ENCODE assay signal across 1 cellular context in the genomic region with DNA sequence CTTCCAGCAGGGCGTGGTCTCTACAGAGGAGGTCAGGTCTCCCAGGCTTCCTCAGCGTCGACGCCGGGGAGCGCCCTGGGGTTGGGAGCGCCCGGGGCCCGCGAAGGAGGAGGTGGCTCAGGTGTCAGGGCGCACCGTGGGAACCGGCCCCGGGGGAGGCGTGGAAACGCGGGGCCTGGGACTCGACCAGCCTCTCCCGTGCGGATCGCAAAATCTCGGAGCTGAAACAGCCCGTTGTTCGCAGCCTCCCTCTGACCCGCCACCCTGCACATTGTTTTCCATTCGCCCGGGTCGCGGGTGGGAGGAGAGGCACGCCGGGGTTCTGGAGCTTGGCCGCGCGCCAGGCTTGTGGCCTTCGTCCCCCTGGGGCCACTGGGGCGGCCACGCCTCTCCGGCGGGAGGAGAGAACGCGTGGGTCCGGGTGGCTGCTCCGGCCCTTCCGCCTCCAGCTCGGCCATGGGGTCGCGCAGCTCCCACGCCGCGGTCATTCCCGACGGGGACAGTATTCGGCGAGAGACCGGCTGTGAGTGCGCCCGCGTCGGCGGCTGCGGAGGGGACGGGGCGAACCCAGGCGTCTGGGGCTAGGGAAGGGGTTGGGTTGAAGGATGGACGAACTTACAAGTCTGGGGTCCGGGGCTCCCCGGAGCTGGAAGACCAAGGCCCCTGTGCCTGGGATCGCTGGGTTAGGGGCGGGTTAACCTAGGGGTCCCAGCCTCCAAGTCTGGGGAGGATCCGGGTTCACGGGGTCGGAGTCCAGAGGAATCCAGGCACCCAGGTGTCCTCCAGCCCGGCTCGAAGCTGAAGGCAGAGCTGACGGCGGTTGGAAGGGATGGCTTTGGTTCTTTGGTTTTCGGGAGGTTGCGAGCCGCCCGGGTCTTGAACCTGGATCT.
TF ChIP-seq lines count a peak whose summit lies in the region.

A gene (plus strand): TSS at position 433 of the 890 bp plus-strand sequence. CDS start 24 bp downstream, at position 457.

TF ChIP-seq in HepG2, 621 proteins besides CTCF, POLR2A, EP300 and RAD21 (continued from another document and continues in another):
- TF ChIP-seq RBAK (CRISPR knock-in tag; IDR thresholded peaks at IDR 0.05) (no peak), HNRNPK (IDR thresholded peaks at IDR 0.05; ENCODE audit: low read depth, low read length, poor library complexity, severe bottlenecking) (peak; percentile 71), NCOA1 (CRISPR knock-in tag; IDR thresholded peaks at IDR 0.05) (peak; percentile 73; the same call in 1 of the 2 replicates), ZNF543 (CRISPR knock-in tag; IDR thresholded peaks at IDR 0.05) (no peak), LCORL (IDR thresholded peaks at IDR 0.05) (no peak), LCORL (CRISPR knock-in tag; IDR thresholded peaks at IDR 0.05) (no peak), ZBTB1 (CRISPR knock-in tag; IDR thresholded peaks at IDR 0.05; ENCODE audit: borderline replicate concordance) (no peak), ZZZ3 (CRISPR knock-in tag; IDR thresholded peaks at IDR 0.05; ENCODE audit: borderline replicate concordance) (no peak), ZNF577 (CRISPR knock-in tag; IDR thresholded peaks at IDR 0.05; ENCODE audit: borderline replicate concordance, low read depth) (no peak), MZF1 (CRISPR knock-in tag; IDR thresholded peaks at IDR 0.05; ENCODE audit: borderline replicate concordance) (no peak), TBX3 (IDR thresholded peaks at IDR 0.05; ENCODE audit: borderline replicate concordance) (no peak), MIER2 (CRISPR knock-in tag; IDR thresholded peaks at IDR 0.05) (no peak), ELF4 (CRISPR knock-in tag; IDR thresholded peaks at IDR 0.05; ENCODE audit: borderline replicate concordance) (no peak), HOXA3 (CRISPR knock-in tag; IDR thresholded peaks at IDR 0.05) (peak; percentile 40; the same call in 1 of the 2 replicates), ZNF7 (CRISPR knock-in tag; IDR thresholded peaks at IDR 0.05) (no peak), ZFAT (CRISPR knock-in tag; conservative IDR thresholded peaks at IDR 0.05) (no peak), BORCS8-MEF2B (CRISPR knock-in tag; IDR thresholded peaks at IDR 0.05) (0 out of 2 replicates have a peak, but pooled peaks have one; percentile 30), ZNF660 (CRISPR knock-in tag; IDR thresholded peaks at IDR 0.05; ENCODE audit: borderline replicate concordance, low read depth) (no peak), KMT2B (CRISPR knock-in tag; IDR thresholded peaks at IDR 0.05) (no peak), DNMT1 (CRISPR knock-in tag; IDR thresholded peaks at IDR 0.05) (no peak), ZNF670 (CRISPR knock-in tag; IDR thresholded peaks at IDR 0.05; ENCODE audit: borderline replicate concordance) (no peak), ZNF674 (CRISPR knock-in tag; IDR thresholded peaks at IDR 0.05; ENCODE audit: low read depth) (no peak), TCF12 (IDR thresholded peaks at IDR 0.05) (no peak), TCF12 (CRISPR knock-in tag; IDR thresholded peaks at IDR 0.05) (0 out of 2 replicates have a peak, but pooled peaks have one; percentile 30), CCAR2 (optimal IDR thresholded peaks at IDR 0.05; ENCODE audit: low read depth, low read length) (no peak), ZNF547 (CRISPR knock-in tag; IDR thresholded peaks at IDR 0.05) (no peak), FOXA1 (IDR thresholded peaks at IDR 0.05) (no peak), FOXA1 (CRISPR knock-in tag; IDR thresholded peaks at IDR 0.05) (no peak), ATAD3A (CRISPR knock-in tag; IDR thresholded peaks at IDR 0.05) (no peak), ZSCAN21 (CRISPR knock-in tag; IDR thresholded peaks at IDR 0.05; ENCODE audit: borderline replicate concordance) (0 out of 2 replicates have a peak, but pooled peaks have one; percentile 37), ZNF768 (CRISPR knock-in tag; IDR thresholded peaks at IDR 0.05) (no peak; the same call in 1 of the 2 replicates), TBX2 (CRISPR knock-in tag; IDR thresholded peaks at IDR 0.05; ENCODE audit: borderline replicate concordance) (peak; percentile 33; the same call in 1 of the 2 replicates), SNAI1 (CRISPR knock-in tag; IDR thresholded peaks at IDR 0.05; ENCODE audit: borderline replicate concordance) (no peak), ZNF496 (CRISPR knock-in tag; IDR thresholded peaks at IDR 0.05; ENCODE audit: insufficient replicate concordance) (no peak), KDM5B (CRISPR knock-in tag; IDR thresholded peaks at IDR 0.05; ENCODE audit: borderline replicate concordance) (peak; percentile 60), ZNF724P (CRISPR knock-in tag; IDR thresholded peaks at IDR 0.05; ENCODE audit: borderline replicate concordance) (peak; percentile 20; the same call in 1 of the 2 replicates)
- TF ChIP-seq, protein P1, sequence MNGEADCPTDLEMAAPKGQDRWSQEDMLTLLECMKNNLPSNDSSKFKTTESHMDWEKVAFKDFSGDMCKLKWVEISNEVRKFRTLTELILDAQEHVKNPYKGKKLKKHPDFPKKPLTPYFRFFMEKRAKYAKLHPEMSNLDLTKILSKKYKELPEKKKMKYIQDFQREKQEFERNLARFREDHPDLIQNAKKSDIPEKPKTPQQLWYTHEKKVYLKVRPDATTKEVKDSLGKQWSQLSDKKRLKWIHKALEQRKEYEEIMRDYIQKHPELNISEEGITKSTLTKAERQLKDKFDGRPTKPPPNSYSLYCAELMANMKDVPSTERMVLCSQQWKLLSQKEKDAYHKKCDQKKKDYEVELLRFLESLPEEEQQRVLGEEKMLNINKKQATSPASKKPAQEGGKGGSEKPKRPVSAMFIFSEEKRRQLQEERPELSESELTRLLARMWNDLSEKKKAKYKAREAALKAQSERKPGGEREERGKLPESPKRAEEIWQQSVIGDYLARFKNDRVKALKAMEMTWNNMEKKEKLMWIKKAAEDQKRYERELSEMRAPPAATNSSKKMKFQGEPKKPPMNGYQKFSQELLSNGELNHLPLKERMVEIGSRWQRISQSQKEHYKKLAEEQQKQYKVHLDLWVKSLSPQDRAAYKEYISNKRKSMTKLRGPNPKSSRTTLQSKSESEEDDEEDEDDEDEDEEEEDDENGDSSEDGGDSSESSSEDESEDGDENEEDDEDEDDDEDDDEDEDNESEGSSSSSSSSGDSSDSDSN (CRISPR knock-in tag; IDR thresholded peaks at IDR 0.05), result peak; percentile 54; the same call in 1 of the 2 replicates
- TF ChIP-seq, protein P2, sequence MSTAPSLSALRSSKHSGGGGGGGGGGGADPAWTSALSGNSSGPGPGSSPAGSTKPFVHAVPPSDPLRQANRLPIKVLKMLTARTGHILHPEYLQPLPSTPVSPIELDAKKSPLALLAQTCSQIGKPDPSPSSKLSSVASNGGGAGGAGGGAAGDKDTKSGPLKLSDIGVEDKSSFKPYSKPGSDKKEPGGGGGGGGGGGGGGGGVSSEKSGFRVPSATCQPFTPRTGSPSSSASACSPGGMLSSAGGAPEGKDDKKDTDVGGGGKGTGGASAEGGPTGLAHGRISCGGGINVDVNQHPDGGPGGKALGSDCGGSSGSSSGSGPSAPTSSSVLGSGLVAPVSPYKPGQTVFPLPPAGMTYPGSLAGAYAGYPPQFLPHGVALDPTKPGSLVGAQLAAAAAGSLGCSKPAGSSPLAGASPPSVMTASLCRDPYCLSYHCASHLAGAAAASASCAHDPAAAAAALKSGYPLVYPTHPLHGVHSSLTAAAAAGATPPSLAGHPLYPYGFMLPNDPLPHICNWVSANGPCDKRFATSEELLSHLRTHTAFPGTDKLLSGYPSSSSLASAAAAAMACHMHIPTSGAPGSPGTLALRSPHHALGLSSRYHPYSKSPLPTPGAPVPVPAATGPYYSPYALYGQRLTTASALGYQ (CRISPR knock-in tag; IDR thresholded peaks at IDR 0.05), result no peak
- TF ChIP-seq, protein P3, sequence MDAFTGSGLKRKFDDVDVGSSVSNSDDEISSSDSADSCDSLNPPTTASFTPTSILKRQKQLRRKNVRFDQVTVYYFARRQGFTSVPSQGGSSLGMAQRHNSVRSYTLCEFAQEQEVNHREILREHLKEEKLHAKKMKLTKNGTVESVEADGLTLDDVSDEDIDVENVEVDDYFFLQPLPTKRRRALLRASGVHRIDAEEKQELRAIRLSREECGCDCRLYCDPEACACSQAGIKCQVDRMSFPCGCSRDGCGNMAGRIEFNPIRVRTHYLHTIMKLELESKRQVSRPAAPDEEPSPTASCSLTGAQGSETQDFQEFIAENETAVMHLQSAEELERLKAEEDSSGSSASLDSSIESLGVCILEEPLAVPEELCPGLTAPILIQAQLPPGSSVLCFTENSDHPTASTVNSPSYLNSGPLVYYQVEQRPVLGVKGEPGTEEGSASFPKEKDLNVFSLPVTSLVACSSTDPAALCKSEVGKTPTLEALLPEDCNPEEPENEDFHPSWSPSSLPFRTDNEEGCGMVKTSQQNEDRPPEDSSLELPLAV (CRISPR knock-in tag; conservative IDR thresholded peaks at IDR 0.05; ENCODE audit: low read depth), result no peak
- TF ChIP-seq, protein P4, sequence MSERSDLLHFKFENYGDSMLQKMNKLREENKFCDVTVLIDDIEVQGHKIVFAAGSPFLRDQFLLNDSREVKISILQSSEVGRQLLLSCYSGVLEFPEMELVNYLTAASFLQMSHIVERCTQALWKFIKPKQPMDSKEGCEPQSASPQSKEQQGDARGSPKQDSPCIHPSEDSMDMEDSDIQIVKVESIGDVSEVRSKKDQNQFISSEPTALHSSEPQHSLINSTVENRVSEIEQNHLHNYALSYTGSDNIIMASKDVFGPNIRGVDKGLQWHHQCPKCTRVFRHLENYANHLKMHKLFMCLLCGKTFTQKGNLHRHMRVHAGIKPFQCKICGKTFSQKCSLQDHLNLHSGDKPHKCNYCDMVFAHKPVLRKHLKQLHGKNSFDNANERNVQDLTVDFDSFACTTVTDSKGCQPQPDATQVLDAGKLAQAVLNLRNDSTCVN (CRISPR knock-in tag; IDR thresholded peaks at IDR 0.05; ENCODE audit: borderline replicate concordance), result no peak
- TF ChIP-seq, protein P5, sequence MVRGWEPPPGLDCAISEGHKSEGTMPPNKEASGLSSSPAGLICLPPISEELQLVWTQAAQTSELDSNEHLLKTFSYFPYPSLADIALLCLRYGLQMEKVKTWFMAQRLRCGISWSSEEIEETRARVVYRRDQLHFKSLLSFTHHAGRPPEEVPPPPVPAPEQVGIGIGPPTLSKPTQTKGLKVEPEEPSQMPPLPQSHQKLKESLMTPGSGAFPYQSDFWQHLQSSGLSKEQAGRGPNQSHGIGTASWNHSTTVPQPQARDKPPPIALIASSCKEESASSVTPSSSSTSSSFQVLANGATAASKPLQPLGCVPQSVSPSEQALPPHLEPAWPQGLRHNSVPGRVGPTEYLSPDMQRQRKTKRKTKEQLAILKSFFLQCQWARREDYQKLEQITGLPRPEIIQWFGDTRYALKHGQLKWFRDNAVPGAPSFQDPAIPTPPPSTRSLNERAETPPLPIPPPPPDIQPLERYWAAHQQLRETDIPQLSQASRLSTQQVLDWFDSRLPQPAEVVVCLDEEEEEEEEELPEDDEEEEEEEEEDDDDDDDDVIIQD (CRISPR knock-in tag; IDR thresholded peaks at IDR 0.05; ENCODE audit: low read depth), result no peak
- TF ChIP-seq, protein P6, sequence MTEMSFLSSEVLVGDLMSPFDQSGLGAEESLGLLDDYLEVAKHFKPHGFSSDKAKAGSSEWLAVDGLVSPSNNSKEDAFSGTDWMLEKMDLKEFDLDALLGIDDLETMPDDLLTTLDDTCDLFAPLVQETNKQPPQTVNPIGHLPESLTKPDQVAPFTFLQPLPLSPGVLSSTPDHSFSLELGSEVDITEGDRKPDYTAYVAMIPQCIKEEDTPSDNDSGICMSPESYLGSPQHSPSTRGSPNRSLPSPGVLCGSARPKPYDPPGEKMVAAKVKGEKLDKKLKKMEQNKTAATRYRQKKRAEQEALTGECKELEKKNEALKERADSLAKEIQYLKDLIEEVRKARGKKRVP (CRISPR knock-in tag; IDR thresholded peaks at IDR 0.05), result no peak
- TF ChIP-seq, protein P7, sequence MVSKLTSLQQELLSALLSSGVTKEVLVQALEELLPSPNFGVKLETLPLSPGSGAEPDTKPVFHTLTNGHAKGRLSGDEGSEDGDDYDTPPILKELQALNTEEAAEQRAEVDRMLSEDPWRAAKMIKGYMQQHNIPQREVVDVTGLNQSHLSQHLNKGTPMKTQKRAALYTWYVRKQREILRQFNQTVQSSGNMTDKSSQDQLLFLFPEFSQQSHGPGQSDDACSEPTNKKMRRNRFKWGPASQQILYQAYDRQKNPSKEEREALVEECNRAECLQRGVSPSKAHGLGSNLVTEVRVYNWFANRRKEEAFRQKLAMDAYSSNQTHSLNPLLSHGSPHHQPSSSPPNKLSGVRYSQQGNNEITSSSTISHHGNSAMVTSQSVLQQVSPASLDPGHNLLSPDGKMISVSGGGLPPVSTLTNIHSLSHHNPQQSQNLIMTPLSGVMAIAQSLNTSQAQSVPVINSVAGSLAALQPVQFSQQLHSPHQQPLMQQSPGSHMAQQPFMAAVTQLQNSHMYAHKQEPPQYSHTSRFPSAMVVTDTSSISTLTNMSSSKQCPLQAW (CRISPR knock-in tag; IDR thresholded peaks at IDR 0.05), result peak; percentile 68; the same call in 1 of the 2 replicates
- TF ChIP-seq, protein P8, sequence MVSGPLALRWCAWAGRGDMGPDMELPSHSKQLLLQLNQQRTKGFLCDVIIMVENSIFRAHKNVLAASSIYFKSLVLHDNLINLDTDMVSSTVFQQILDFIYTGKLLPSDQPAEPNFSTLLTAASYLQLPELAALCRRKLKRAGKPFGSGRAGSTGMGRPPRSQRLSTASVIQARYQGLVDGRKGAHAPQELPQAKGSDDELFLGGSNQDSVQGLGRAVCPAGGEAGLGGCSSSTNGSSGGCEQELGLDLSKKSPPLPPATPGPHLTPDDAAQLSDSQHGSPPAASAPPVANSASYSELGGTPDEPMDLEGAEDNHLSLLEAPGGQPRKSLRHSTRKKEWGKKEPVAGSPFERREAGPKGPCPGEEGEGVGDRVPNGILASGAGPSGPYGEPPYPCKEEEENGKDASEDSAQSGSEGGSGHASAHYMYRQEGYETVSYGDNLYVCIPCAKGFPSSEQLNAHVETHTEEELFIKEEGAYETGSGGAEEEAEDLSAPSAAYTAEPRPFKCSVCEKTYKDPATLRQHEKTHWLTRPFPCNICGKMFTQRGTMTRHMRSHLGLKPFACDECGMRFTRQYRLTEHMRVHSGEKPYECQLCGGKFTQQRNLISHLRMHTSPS (CRISPR knock-in tag; IDR thresholded peaks at IDR 0.05; ENCODE audit: low read depth), result no peak
- TF ChIP-seq, protein P9, sequence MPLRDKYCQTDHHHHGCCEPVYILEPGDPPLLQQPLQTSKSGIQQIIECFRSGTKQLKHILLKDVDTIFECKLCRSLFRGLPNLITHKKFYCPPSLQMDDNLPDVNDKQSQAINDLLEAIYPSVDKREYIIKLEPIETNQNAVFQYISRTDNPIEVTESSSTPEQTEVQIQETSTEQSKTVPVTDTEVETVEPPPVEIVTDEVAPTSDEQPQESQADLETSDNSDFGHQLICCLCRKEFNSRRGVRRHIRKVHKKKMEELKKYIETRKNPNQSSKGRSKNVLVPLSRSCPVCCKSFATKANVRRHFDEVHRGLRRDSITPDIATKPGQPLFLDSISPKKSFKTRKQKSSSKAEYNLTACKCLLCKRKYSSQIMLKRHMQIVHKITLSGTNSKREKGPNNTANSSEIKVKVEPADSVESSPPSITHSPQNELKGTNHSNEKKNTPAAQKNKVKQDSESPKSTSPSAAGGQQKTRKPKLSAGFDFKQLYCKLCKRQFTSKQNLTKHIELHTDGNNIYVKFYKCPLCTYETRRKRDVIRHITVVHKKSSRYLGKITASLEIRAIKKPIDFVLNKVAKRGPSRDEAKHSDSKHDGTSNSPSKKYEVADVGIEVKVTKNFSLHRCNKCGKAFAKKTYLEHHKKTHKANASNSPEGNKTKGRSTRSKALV (CRISPR knock-in tag; IDR thresholded peaks at IDR 0.05), result 0 out of 2 replicates have a peak, but pooled peaks have one; percentile 29
- TF ChIP-seq, protein P10, sequence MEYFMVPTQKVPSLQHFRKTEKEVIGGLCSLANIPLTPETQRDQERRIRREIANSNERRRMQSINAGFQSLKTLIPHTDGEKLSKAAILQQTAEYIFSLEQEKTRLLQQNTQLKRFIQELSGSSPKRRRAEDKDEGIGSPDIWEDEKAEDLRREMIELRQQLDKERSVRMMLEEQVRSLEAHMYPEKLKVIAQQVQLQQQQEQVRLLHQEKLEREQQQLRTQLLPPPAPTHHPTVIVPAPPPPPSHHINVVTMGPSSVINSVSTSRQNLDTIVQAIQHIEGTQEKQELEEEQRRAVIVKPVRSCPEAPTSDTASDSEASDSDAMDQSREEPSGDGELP (IDR thresholded peaks at IDR 0.05; ENCODE audit: borderline replicate concordance, low read depth), result no peak
